ENCODE assay signal across 9 cellular contexts in the genomic region with DNA sequence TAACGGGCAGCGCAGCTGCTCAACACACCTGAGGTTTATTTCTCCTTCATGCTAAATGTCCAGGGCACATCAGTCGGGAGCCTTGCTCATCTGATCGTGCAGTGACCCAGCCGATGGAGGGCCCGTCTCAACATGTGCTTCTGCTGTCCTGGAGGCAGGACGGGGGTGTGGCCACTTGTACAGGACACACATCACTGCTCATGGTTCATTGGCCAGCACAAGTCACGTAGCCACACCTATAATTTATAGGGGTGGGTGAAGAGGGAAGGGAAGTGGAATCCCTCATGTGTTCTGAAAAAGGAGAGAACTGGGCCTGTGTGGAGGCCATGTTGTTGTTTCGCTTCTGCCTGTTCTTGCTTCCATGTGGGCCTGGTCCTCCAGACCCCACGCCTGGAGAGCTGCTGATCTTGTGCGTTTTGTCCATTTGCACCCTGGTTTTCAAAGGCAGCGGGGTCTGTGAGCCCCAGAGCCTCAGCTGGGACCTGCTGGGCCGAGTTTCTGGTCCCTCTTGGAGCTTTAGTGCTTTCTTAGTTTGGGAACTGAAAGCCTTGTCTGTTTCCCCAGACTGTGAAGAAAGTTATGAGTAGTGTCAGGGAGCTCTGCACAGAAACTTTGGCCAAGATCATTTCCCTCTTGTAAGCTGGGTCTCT.
DNase-seq lines count a peak whose midpoint lies in the region; ATAC-seq, FAIRE-seq and TF ChIP-seq lines count a peak whose summit lies in the region.
"Had no signal": no experiment of that assay in that cellular context is flagged by ENCODE, and none has a peak within 500 bp of the region (broad histone marks: within the 10 kb centered on the region; RNA-seq: fewer than 3 reads in every experiment).

No MANE protein-coding gene starts in this region.

- no peaks in the 10 kb centered on the region for H3K9me3 ChIP-seq in right cardiac atrium (ENCODE audit: control insufficient read depth, low read length)
- H3K9me3 ChIP-seq in PC-9 (ENCODE audit: insufficient read depth, low read depth): no peaks in the 10 kb centered on the region
- H3K9me3 ChIP-seq: thoracic aorta had no signal

- CTCF ChIA-PET in PC-9 (lab: Charles Lee): no interaction called here
- CTCF ChIA-PET in activated CD8-positive, alpha-beta memory T cell treated with anti-CD3 and anti-CD28 coated beads, Interleukin-2, amount 10 ng/mL, durations not matched to agents 7 days and 5 days (lab: Charles Lee): interaction anchor here (1.0 to 1.1 kb wide), 2 partner anchors 20 to 22 kb away, joined by 3 read pairs; no protein-coding TSS in a partner anchor

- FAIRE-seq in urothelium cell line (lab: Jason Lieb, UNC): no peak

- peaks cover 89% of the 10 kb centered on the region for H3K79me2 ChIP-seq in PC-9 (ENCODE audit: low read depth)

- peak; percentile 65 for ATAC-seq in GM21717 (IDR thresholded peaks at IDR 0.05; ENCODE audit: unreplicated experiment)
- ATAC-seq in right cardiac atrium: peak; percentile 43 to 62
- ATAC-seq in GM18519 (IDR thresholded peaks at IDR 0.05; ENCODE audit: low FRiP score, unreplicated experiment): no peak
- no peak for ATAC-seq in activated CD8-positive, alpha-beta memory T cell treated with anti-CD3 and anti-CD28 coated beads, Interleukin-2, amount 10 ng/mL, durations not matched to agents 7 days and 5 days

- no peak overlapping the region for H3K4me2 ChIP-seq in PC-9

- DNase-seq in GM10266 (ENCODE audit: extremely low spot score) (peak; percentile 70), NCI-H226 (peak; percentile 45), right cardiac atrium (peak in 1 of 3 donors; percentile 73), PC-9 (no peak), urothelium cell line (ENCODE audit: low spot score) (no peak)
- no peak for DNase-seq in activated CD8-positive, alpha-beta memory T cell treated with anti-CD3 and anti-CD28 coated beads, Interleukin-2, amount 10 ng/mL, durations not matched to agents 7 days and 5 days

- H3K27ac Mint-ChIP-seq in activated CD8-positive, alpha-beta memory T cell treated with anti-CD3 and anti-CD28 coated beads, Interleukin-2, amount 10 ng/mL, durations not matched to agents 7 days and 5 days: no peak overlapping the region

- no peak overlapping the region for H2AFZ ChIP-seq in PC-9

- peaks cover 26% of the 10 kb centered on the region for H3K4me1 Mint-ChIP-seq in activated CD8-positive, alpha-beta memory T cell treated with anti-CD3 and anti-CD28 coated beads, Interleukin-2, amount 10 ng/mL, durations not matched to agents 7 days and 5 days

- POLR2A ChIA-PET in PC-9 (lab: Charles Lee; ENCODE audit: unreplicated experiment): no interaction called here

- H3K4me1 ChIP-seq in right cardiac atrium (ENCODE audit: control insufficient read depth, insufficient read depth, low read length) (peaks cover 3% of the 10 kb centered on the region), PC-9 (replicated peaks; ENCODE audit: insufficient read depth) (peaks cover 9% of the 10 kb centered on the region)

- H3K4me3 ChIP-seq in right cardiac atrium (ENCODE audit: low read length) (no peak overlapping the region), PC-9 (no peak overlapping the region)
- H3K4me3 ChIP-seq: thoracic aorta had no signal

- no peaks in the 10 kb centered on the region for H4K20me1 ChIP-seq in PC-9 (ENCODE audit: insufficient read depth)

- TF ChIP-seq CTCF in GM10266 (IDR thresholded peaks at IDR 0.05; ENCODE audit: control insufficient read depth, insufficient read depth, low read depth, missing control alignments): no peak
- TF ChIP-seq CTCF in PC-9 (conservative IDR thresholded peaks at IDR 0.05): no peak

- H3K27me3 ChIP-seq in right cardiac atrium (ENCODE audit: control insufficient read depth, insufficient read depth) (no peaks in the 10 kb centered on the region), PC-9 (ENCODE audit: insufficient read depth, low read depth) (no peaks in the 10 kb centered on the region)

- BruUV-seq in PC-9 (replicated peaks; lab: Mats Ljungman, UMichigan): no TSS peak

- H3K27me3 Mint-ChIP-seq in activated CD8-positive, alpha-beta memory T cell treated with anti-CD3 and anti-CD28 coated beads, Interleukin-2, amount 10 ng/mL, durations not matched to agents 7 days and 5 days: no peaks in the 10 kb centered on the region

- intact Hi-C loops in right cardiac atrium (cut with DNase I) (no loop called here), PC-9 (cut with micrococcal nuclease; ENCODE audit: unreplicated experiment) (no loop called here)

- H3K9me2 ChIP-seq in PC-9 (ENCODE audit: insufficient read depth): no peaks in the 10 kb centered on the region

- H3F3A ChIP-seq in PC-9 (ENCODE audit: insufficient read depth, low read depth): peaks cover 18% of the 10 kb centered on the region; the same call in 1 of the 2 replicates

- H3K27ac ChIP-seq in right cardiac atrium (ENCODE audit: low read length) (no peak overlapping the region), PC-9 (no peak overlapping the region)
- H3K27ac ChIP-seq: thoracic aorta had no signal

- no peaks in the 10 kb centered on the region for H3K36me3 ChIP-seq in PC-9 (ENCODE audit: low read depth)
- H3K36me3 ChIP-seq: thoracic aorta had no signal

- H3K36me3 Mint-ChIP-seq in activated CD8-positive, alpha-beta memory T cell treated with anti-CD3 and anti-CD28 coated beads, Interleukin-2, amount 10 ng/mL, durations not matched to agents 7 days and 5 days: no peaks in the 10 kb centered on the region

- no peaks in the 10 kb centered on the region for H3K9me3 Mint-ChIP-seq in activated CD8-positive, alpha-beta memory T cell treated with anti-CD3 and anti-CD28 coated beads, Interleukin-2, amount 10 ng/mL, durations not matched to agents 7 days and 5 days (ENCODE audit: low read depth)

- 71% methylated on average over 13 of the region's 13 CpGs for WGBS in right cardiac atrium

- H3K4me3 Mint-ChIP-seq in activated CD8-positive, alpha-beta memory T cell treated with anti-CD3 and anti-CD28 coated beads, Interleukin-2, amount 10 ng/mL, durations not matched to agents 7 days and 5 days: no peak overlapping the region

Comparison
In these comparisons a context has a peak if more than half of its experiments do, and no peak if none do; other contexts are left out.
1. DNase-seq: peak in GM10266 (single experiment) and NCI-H226 (single experiment); none in PC-9 (0 of 2), activated CD8-positive, alpha-beta memory T cell treated with anti-CD3 and anti-CD28 coated beads, Interleukin-2, amount 10 ng/mL, durations not matched to agents 7 days and 5 days (single experiment) and urothelium cell line (single experiment).
2. ATAC-seq: peak in GM21717 (single experiment) and right cardiac atrium (2 of 2); none in GM18519 (single experiment) and activated CD8-positive, alpha-beta memory T cell treated with anti-CD3 and anti-CD28 coated beads, Interleukin-2, amount 10 ng/mL, durations not matched to agents 7 days and 5 days (single experiment).